ENCODE assay signal across 16 cellular contexts in genomic region chrX:135981662-135982061, GRCh38.
"Had no signal": no experiment of that assay in that cellular context is flagged by ENCODE, and none has a peak within 500 bp of the region (broad histone marks: within the 10 kb centered on the region; RNA-seq: fewer than 3 reads in every experiment).

No MANE protein-coding gene starts in this region.

- H3K9me3 Mint-ChIP-seq: activated CD4-positive, alpha-beta T cell treated with anti-CD3 and anti-CD28 coated beads, Interleukin-2, amount 10 ng/mL, durations not matched to agents 24 days and 14 days; activated naive CD8-positive, alpha-beta T cell treated with anti-CD3 and anti-CD28 coated beads for 36 hours; memory B cell had no signal

- H3K27me3 ChIP-seq: heart left ventricle had no signal

- DNase-seq: activated CD4-positive, alpha-beta T cell treated with anti-CD3 and anti-CD28 coated beads, Interleukin-2, amount 10 ng/mL, durations not matched to agents 24 days and 14 days; activated gamma-delta T cell; activated naive CD8-positive, alpha-beta T cell treated with anti-CD3 and anti-CD28 coated beads for 36 hours; anterior cingulate cortex; heart left ventricle; kidney; left ventricle myocardium inferior; psoas muscle; stimulated activated naive CD4-positive, alpha-beta T cell treated with Interleukin-2 at 50 U/mL for 16 hours; T-helper 1 cell; trophoblast cell had no signal

- H3K9me3 ChIP-seq: heart left ventricle, left ventricle myocardium inferior, psoas muscle had no signal

- H3K4me3 ChIP-seq: heart left ventricle, left ventricle myocardium inferior, psoas muscle had no signal

- H3K4me1 ChIP-seq: psoas muscle had no signal

- FAIRE-seq: bronchial epithelial cell, frontal cortex, kidney had no signal

- H3K27ac ChIP-seq: heart left ventricle, left ventricle myocardium inferior, psoas muscle had no signal

- ATAC-seq: heart left ventricle, psoas muscle, sciatic nerve had no signal

- H3K36me3 ChIP-seq: heart left ventricle, left ventricle myocardium inferior had no signal

- H3K27me3 Mint-ChIP-seq: activated CD4-positive, alpha-beta T cell treated with anti-CD3 and anti-CD28 coated beads, Interleukin-2, amount 10 ng/mL, durations not matched to agents 24 days and 14 days; activated naive CD8-positive, alpha-beta T cell treated with anti-CD3 and anti-CD28 coated beads for 36 hours; memory B cell had no signal

- H3K36me3 Mint-ChIP-seq: activated naive CD8-positive, alpha-beta T cell treated with anti-CD3 and anti-CD28 coated beads for 36 hours; memory B cell had no signal

- H3K4me3 Mint-ChIP-seq: activated CD4-positive, alpha-beta T cell treated with anti-CD3 and anti-CD28 coated beads, Interleukin-2, amount 10 ng/mL, durations not matched to agents 24 days and 14 days; activated naive CD8-positive, alpha-beta T cell treated with anti-CD3 and anti-CD28 coated beads for 36 hours; memory B cell had no signal

- H3K27ac Mint-ChIP-seq: activated CD4-positive, alpha-beta T cell treated with anti-CD3 and anti-CD28 coated beads, Interleukin-2, amount 10 ng/mL, durations not matched to agents 24 days and 14 days; activated naive CD8-positive, alpha-beta T cell treated with anti-CD3 and anti-CD28 coated beads for 36 hours; memory B cell; nephron had no signal
